19 cellular contexts compared by ENCODE assay signal in the genomic region with DNA sequence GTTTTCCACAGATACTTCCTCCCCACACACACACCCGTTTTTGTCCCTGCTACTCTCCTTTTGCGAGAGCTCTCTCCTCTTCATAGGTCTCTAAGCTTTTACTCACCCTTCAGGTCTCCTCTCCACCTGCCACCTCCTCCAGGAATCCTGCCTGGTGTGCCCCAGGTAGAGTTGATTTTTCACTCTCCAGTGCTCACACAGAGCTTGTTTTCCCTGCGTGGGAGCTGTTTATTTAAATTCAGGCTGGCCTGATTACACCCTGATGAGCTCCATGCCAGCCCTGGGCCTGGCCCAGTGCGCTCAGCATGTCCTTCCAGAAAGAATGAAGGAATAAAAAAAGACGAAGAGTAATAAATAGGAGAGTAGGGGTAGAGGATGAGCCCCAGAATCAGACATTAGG. TPM values are rescaled to one million over a fixed set of nuclear protein-coding genes. Genes with fewer than 3 reads are reported as not detected.
DNase-seq lines count a peak whose midpoint lies in the region; ATAC-seq and TF ChIP-seq lines count a peak whose summit lies in the region.
"Had no signal": no experiment of that assay in that cellular context is flagged by ENCODE, and none has a peak within 500 bp of the region (broad histone marks: within the 10 kb centered on the region; RNA-seq: fewer than 3 reads in every experiment).

No MANE protein-coding gene starts in this region.

- no peak overlapping the region for H3K23ac ChIP-seq in mesendoderm (ENCODE audit: low read length)

- no peak overlapping the region for H3K56ac ChIP-seq in mesendoderm (ENCODE audit: low read length)

- no peak overlapping the region for H2BK15ac ChIP-seq in mesendoderm (replicated peaks; ENCODE audit: low read depth)

- H3K36me3 ChIP-seq in CD4-positive, CD25-positive, alpha-beta regulatory T cell (ENCODE audit: control insufficient read depth, insufficient read depth, low read length): no peaks in the 10 kb centered on the region
- H3K36me3 ChIP-seq in esophagus squamous epithelium: no peaks in the 10 kb centered on the region
- no peaks in the 10 kb centered on the region for H3K36me3 ChIP-seq in mesendoderm (ENCODE audit: control insufficient read depth, insufficient read depth, low read length)
- H3K36me3 ChIP-seq: heart left ventricle had no signal

- H3K9ac ChIP-seq in mesendoderm (ENCODE audit: low read length): no peak overlapping the region

- H3K27me3 ChIP-seq in CD4-positive, CD25-positive, alpha-beta regulatory T cell (ENCODE audit: control insufficient read depth, insufficient read depth, low read length): no peaks in the 10 kb centered on the region
- H3K27me3 ChIP-seq in esophagus squamous epithelium: no peaks in the 10 kb centered on the region
- H3K27me3 ChIP-seq in mesendoderm (ENCODE audit: insufficient read depth, low read length, poor library complexity): no peaks in the 10 kb centered on the region

- peak overlapping the region; percentile 74 for H3K27ac ChIP-seq in CD4-positive, CD25-positive, alpha-beta regulatory T cell (ENCODE audit: insufficient read depth, low read length, poor library complexity, severe bottlenecking)
- H3K27ac ChIP-seq in VCaP (peak overlapping the region; percentile 100), esophagus squamous epithelium (peak overlapping the region in 3 of 4 donors; percentile 48 to 77 (median 76)), mesendoderm (ENCODE audit: low read depth, low read length) (no peak overlapping the region)
- H3K27ac ChIP-seq: heart left ventricle had no signal

- no peaks in the 10 kb centered on the region for H3K9me3 ChIP-seq in CD4-positive, CD25-positive, alpha-beta regulatory T cell (ENCODE audit: control insufficient read depth in 2 of 2, low read length in 2 of 2)
- no peaks in the 10 kb centered on the region for H3K9me3 ChIP-seq in esophagus squamous epithelium
- H3K9me3 ChIP-seq: heart left ventricle had no signal

- no peaks in the 10 kb centered on the region for H3K79me1 ChIP-seq in mesendoderm (ENCODE audit: low read length)

- peaks cover 12% of the 10 kb centered on the region for H3K27me3 Mint-ChIP-seq in CD4-positive, CD25-positive, alpha-beta regulatory T cell
- no peaks in the 10 kb centered on the region for H3K27me3 Mint-ChIP-seq in osteocyte (ENCODE audit: unreplicated experiment)

- H3K4me2 ChIP-seq in mesendoderm (ENCODE audit: low read length): no peak overlapping the region
- H3K4me2 ChIP-seq: GM23338 had no signal

- no peak overlapping the region for H2BK120ac ChIP-seq in mesendoderm (ENCODE audit: low read depth, low read length)

- H2AK5ac ChIP-seq in mesendoderm (ENCODE audit: low read length): no peak overlapping the region

- ATAC-seq in CD4-positive, CD25-positive, alpha-beta regulatory T cell (ENCODE audit: low read depth in 2 of 2): no peak
- ATAC-seq in GM21515 (IDR thresholded peaks at IDR 0.05; ENCODE audit: unreplicated experiment): no peak
- ATAC-seq: activated naive CD4-positive, alpha-beta T cell treated with anti-CD3 and anti-CD28 coated beads, Interleukin-2, amount 50 U/mL, for 72 hours; left lobe of liver; natural killer cell had no signal

- no peak overlapping the region for H3K4me3 ChIP-seq in CD4-positive, CD25-positive, alpha-beta regulatory T cell (ENCODE audit: low read depth, low read length)
- no peak overlapping the region for H3K4me3 ChIP-seq in esophagus squamous epithelium
- no peak overlapping the region for H3K4me3 ChIP-seq in mesendoderm (ENCODE audit: low read length)
- H3K4me3 ChIP-seq: GM23338, heart left ventricle had no signal

- no peaks in the 10 kb centered on the region for H3K79me2 ChIP-seq in mesendoderm (ENCODE audit: control insufficient read depth, insufficient read depth, low read length)

- TF ChIP-seq CTCF in VCaP (conservative IDR thresholded peaks at IDR 0.05) (no peak), esophagus squamous epithelium (IDR thresholded peaks at IDR 0.05) (no peak), osteocyte (IDR thresholded peaks at IDR 0.05) (no peak)

- H3K4me3 Mint-ChIP-seq in CD4-positive, CD25-positive, alpha-beta regulatory T cell: peak overlapping the region in 1 of 4 donors; percentile 62
- H3K4me3 Mint-ChIP-seq in osteocyte (ENCODE audit: unreplicated experiment): no peak overlapping the region
- H3K4me3 Mint-ChIP-seq: GM23338; natural killer cell; stimulated activated naive CD8-positive, alpha-beta T cell treated with anti-CD3 and anti-CD28 coated beads, Interleukin-15, Interleukin-2, amounts not matched to agents 100 ng/mL and 50 ng/mL, for 24 hours had no signal

- no peak overlapping the region for H4K5ac ChIP-seq in mesendoderm (ENCODE audit: low read length)

- no peak overlapping the region for H3K4ac ChIP-seq in mesendoderm (ENCODE audit: low read depth, low read length)

- peak overlapping the region; percentile 81 to 84 (median 84) for H3K27ac Mint-ChIP-seq in CD4-positive, CD25-positive, alpha-beta regulatory T cell
- peak overlapping the region; percentile 39 for H3K27ac Mint-ChIP-seq in osteocyte (ENCODE audit: unreplicated experiment)
- H3K27ac Mint-ChIP-seq: activated naive CD4-positive, alpha-beta T cell treated with anti-CD3 and anti-CD28 coated beads, Interleukin-2, amount 50 U/mL, for 72 hours; GM23338; natural killer cell; stimulated activated naive CD8-positive, alpha-beta T cell treated with anti-CD3 and anti-CD28 coated beads, Interleukin-15, Interleukin-2, amounts not matched to agents 100 ng/mL and 50 ng/mL, for 24 hours had no signal

- TF ChIP-seq POLR2A in esophagus squamous epithelium (IDR thresholded peaks at IDR 0.05): no peak

- H3K36me3 Mint-ChIP-seq in CD4-positive, CD25-positive, alpha-beta regulatory T cell: no peaks in the 10 kb centered on the region
- H3K36me3 Mint-ChIP-seq in osteocyte (ENCODE audit: unreplicated experiment): no peaks in the 10 kb centered on the region
- H3K36me3 Mint-ChIP-seq: activated naive CD4-positive, alpha-beta T cell treated with anti-CD3 and anti-CD28 coated beads, Interleukin-2, amount 50 U/mL, for 72 hours; natural killer cell had no signal

- no peak for DNase-seq in CD4-positive, CD25-positive, alpha-beta regulatory T cell
- DNase-seq in esophagus squamous epithelium (lab: John Stamatoyannopoulos, UW) (no peak), osteocyte (ENCODE audit: extremely low spot score, unreplicated experiment) (no peak), NOMO-1 (lab: John Stamatoyannopoulos, UW; ENCODE audit: unreplicated experiment in 2 of 2) (no peak), mesendoderm (no peak), NCI-H446 treated with DMSO at 0.1 percent for 48 hours (lab: John Stamatoyannopoulos, UW) (no peak)
- DNase-seq: activated T-cell treated with anti-CD3 and anti-CD28 coated beads for 4 hours, caudate nucleus, DMS 273 treated with DMSO at 0.1 percent for 48 hours, heart left ventricle, natural killer cell, NCI-H1105 treated with DMSO at 0.1 percent for 48 hours had no signal

- no peak overlapping the region for H4K8ac ChIP-seq in mesendoderm (ENCODE audit: low read depth, low read length)

- peaks cover 12 to 47% (median 26%) of the 10 kb centered on the region in 4 donors for H3K4me1 Mint-ChIP-seq in CD4-positive, CD25-positive, alpha-beta regulatory T cell
- peaks cover 26% of the 10 kb centered on the region for H3K4me1 Mint-ChIP-seq in osteocyte (ENCODE audit: unreplicated experiment)

- 72 to 80% methylated on average over 3 to 5 of the region's 5 CpGs for WGBS in esophagus squamous epithelium, 2 donors
- WGBS in mesendoderm (ENCODE audit: extremely low coverage, insufficient coverage, low lambda C conversion rate): no CpG with 5 or more reads among the region's 5 CpGs

- peaks cover 0 to 3% (median 0%) of the 10 kb centered on the region in 7 donors for H3K9me3 Mint-ChIP-seq in CD4-positive, CD25-positive, alpha-beta regulatory T cell
- no peaks in the 10 kb centered on the region for H3K9me3 Mint-ChIP-seq in osteocyte (ENCODE audit: unreplicated experiment)
- H3K9me3 Mint-ChIP-seq: activated naive CD4-positive, alpha-beta T cell treated with anti-CD3 and anti-CD28 coated beads, Interleukin-2, amount 50 U/mL, for 72 hours; GM23338; natural killer cell; stimulated activated naive CD8-positive, alpha-beta T cell treated with anti-CD3 and anti-CD28 coated beads, Interleukin-15, Interleukin-2, amounts not matched to agents 100 ng/mL and 50 ng/mL, for 24 hours had no signal

- H2BK5ac ChIP-seq in mesendoderm (ENCODE audit: low read length): no peak overlapping the region

- no peak overlapping the region for H3K18ac ChIP-seq in mesendoderm (ENCODE audit: low read length)

- intact Hi-C loops in esophagus squamous epithelium (cut with DNase I): no loop called here

- peaks cover 39% of the 10 kb centered on the region for H3K4me1 ChIP-seq in CD4-positive, CD25-positive, alpha-beta regulatory T cell (ENCODE audit: control insufficient read depth, insufficient read depth, low read length, poor library complexity, severe bottlenecking)
- H3K4me1 ChIP-seq in esophagus squamous epithelium: peaks cover 10 to 37% (median 15%) of the 10 kb centered on the region in 3 donors
- peaks cover 5% of the 10 kb centered on the region for H3K4me1 ChIP-seq in mesendoderm (ENCODE audit: control insufficient read depth, low read depth, low read length)

RNA-seq across cellular contexts. Expression of a gene that starts 7.5 kb away (rescaled TPM):
- total RNA-seq in CD4-positive, CD25-positive, alpha-beta regulatory T cell: 0.79 TPM
- under 1 TPM; 0.10 to 0.63 (median 0.23) TPM for polyA plus RNA-seq in CD4-positive, CD25-positive, alpha-beta regulatory T cell
- total RNA-seq in esophagus squamous epithelium (100 to 1,000 TPM in 3 of 4 donors, 10 to 100 TPM in 1; 99.4 to 436 (median 200) TPM), osteocyte (0.50 and 0.62 TPM in 2 replicates)
- polyA plus RNA-seq in mesendoderm (2013, experiment 1 of 2): 12.6 TPM
- 12.9 TPM for polyA plus RNA-seq in mesendoderm (2013, experiment 2 of 2)

RNA-seq across cellular contexts. Expression of a gene that starts 19.1 kb away (rescaled TPM):
- 2.9 TPM for total RNA-seq in CD4-positive, CD25-positive, alpha-beta regulatory T cell
- 10 to 100 TPM in 2 of 4 donors, 1 to 10 TPM in 2; 1.1 to 29.1 (median 11.9) TPM for polyA plus RNA-seq in CD4-positive, CD25-positive, alpha-beta regulatory T cell
- total RNA-seq in esophagus squamous epithelium (1 to 10 TPM in 1 of 4 donors, under 1 TPM in 1, not detected in 2; 0.34 to 4.4 TPM), osteocyte (2.2 and 2.7 TPM in 2 replicates)
- polyA plus RNA-seq in mesendoderm (2013, experiment 1 of 2): 1.6 TPM
- polyA plus RNA-seq in mesendoderm (2013, experiment 2 of 2): 1.5 TPM

RNA-seq across cellular contexts. Expression of a gene that starts 37.7 kb away (rescaled TPM):
- total RNA-seq in CD4-positive, CD25-positive, alpha-beta regulatory T cell: not detected
- polyA plus RNA-seq in CD4-positive, CD25-positive, alpha-beta regulatory T cell: under 1 TPM in 1 of 4 donors, not detected in 3; 0.34 TPM
- total RNA-seq in esophagus squamous epithelium: not detected
- not detected in 2 replicates for total RNA-seq in osteocyte
- not detected for polyA plus RNA-seq in mesendoderm (2013, experiment 1 of 2)
- not detected for polyA plus RNA-seq in mesendoderm (2013, experiment 2 of 2)
- total RNA-seq: activated naive CD4-positive, alpha-beta T cell treated with anti-CD3 and anti-CD28 coated beads, Interleukin-2, amount 50 U/mL, for 72 hours; epithelial cell of proximal tubule; GM23338; heart left ventricle; left lobe of liver; natural killer cell had no signal
- polyA plus RNA-seq: GM23338, heart left ventricle had no signal

RNA-seq across cellular contexts. Expression of a gene that starts 53.2 kb away (rescaled TPM):
- not detected for total RNA-seq in CD4-positive, CD25-positive, alpha-beta regulatory T cell
- not detected for polyA plus RNA-seq in CD4-positive, CD25-positive, alpha-beta regulatory T cell
- 1 to 10 TPM in 1 of 4 donors, not detected in 3; 1.3 TPM for total RNA-seq in esophagus squamous epithelium
- total RNA-seq in osteocyte: not detected in 2 replicates
- 1.6 TPM for polyA plus RNA-seq in mesendoderm (2013, experiment 1 of 2)
- polyA plus RNA-seq in mesendoderm (2013, experiment 2 of 2): 1.7 TPM
- total RNA-seq: activated naive CD4-positive, alpha-beta T cell treated with anti-CD3 and anti-CD28 coated beads, Interleukin-2, amount 50 U/mL, for 72 hours; heart left ventricle; natural killer cell had no signal

Comparison
In these comparisons a context has a peak if more than half of its experiments do, and no peak if none do; other contexts are left out.
1. RNA of a gene that starts 7.5 kb away (total RNA-seq): 99.4 to 436 TPM in esophagus squamous epithelium; 0.79 TPM in CD4-positive, CD25-positive, alpha-beta regulatory T cell (single experiment) and 0.50 to 0.62 TPM in osteocyte; every median in the first group is over 10 times any median in the second.